Comparison of ENCODE assay signal across 1 cellular context in the genomic region with DNA sequence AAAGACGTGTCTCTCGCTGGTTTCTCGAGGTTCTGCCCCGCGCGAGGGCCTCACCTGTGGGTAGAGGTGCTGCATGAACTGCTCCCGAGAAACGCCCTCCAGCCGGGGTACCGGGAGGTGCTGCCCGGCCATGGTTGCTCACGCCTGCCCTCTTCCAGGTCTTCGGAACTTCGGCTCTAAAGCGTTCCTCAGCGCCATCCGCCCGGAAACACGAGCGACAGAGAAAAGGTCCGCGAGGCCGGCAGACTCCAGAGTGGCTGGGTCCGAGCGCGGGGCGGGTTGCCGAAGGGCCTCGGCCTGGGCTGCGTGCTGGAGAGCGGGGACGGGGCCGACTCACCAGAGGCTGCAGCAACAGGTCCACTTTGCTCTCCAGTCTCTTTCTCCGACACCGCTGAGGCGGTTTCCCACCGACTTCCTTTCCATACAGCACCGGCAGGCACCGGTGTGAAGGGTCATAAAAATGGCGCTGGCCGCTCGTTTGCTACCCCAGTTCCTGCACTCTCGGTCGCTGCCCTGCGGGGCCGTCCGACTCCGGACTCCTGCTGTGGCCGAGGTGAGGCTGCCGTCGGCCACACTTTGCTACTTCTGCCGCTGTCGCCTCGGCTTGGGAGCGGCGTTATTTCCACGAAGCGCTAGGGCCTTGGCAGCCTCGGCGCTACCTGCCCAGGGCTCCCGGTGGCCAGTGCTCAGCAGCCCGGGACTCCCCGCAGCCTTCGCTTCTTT.
TF ChIP-seq lines count a peak whose summit lies in the region.

A gene with protein sequence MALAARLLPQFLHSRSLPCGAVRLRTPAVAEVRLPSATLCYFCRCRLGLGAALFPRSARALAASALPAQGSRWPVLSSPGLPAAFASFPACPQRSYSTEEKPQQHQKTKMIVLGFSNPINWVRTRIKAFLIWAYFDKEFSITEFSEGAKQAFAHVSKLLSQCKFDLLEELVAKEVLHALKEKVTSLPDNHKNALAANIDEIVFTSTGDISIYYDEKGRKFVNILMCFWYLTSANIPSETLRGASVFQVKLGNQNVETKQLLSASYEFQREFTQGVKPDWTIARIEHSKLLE (plus strand): TSS at position 244 of the 723 bp plus-strand sequence. CDS start 217 bp downstream, at position 461.
A gene with protein sequence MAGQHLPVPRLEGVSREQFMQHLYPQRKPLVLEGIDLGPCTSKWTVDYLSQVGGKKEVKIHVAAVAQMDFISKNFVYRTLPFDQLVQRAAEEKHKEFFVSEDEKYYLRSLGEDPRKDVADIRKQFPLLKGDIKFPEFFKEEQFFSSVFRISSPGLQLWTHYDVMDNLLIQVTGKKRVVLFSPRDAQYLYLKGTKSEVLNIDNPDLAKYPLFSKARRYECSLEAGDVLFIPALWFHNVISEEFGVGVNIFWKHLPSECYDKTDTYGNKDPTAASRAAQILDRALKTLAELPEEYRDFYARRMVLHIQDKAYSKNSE (minus strand): TSS at position 153 of the 723 bp plus-strand sequence. CDS start 21 bp downstream, at position 132.

TF ChIP-seq in K562, 482 proteins besides CTCF, POLR2A, EP300 and RAD21 (continued from another document and continues in another):
- TF ChIP-seq, protein P1, sequence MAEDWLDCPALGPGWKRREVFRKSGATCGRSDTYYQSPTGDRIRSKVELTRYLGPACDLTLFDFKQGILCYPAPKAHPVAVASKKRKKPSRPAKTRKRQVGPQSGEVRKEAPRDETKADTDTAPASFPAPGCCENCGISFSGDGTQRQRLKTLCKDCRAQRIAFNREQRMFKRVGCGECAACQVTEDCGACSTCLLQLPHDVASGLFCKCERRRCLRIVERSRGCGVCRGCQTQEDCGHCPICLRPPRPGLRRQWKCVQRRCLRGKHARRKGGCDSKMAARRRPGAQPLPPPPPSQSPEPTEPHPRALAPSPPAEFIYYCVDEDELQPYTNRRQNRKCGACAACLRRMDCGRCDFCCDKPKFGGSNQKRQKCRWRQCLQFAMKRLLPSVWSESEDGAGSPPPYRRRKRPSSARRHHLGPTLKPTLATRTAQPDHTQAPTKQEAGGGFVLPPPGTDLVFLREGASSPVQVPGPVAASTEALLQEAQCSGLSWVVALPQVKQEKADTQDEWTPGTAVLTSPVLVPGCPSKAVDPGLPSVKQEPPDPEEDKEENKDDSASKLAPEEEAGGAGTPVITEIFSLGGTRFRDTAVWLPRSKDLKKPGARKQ (CRISPR knock-in tag; IDR thresholded peaks at IDR 0.05), result no peak
- no peak for TF ChIP-seq ETV6 (IDR thresholded peaks at IDR 0.05; ENCODE audit: borderline replicate concordance in 1 of 2, low read depth in 2 of 2, low read length in 1 of 2)
- no peak for TF ChIP-seq ETV6 (CRISPR knock-in tag; IDR thresholded peaks at IDR 0.05; ENCODE audit: borderline replicate concordance)
- peak; percentile 95 for TF ChIP-seq GABPA (tag; conservative IDR thresholded peaks at IDR 0.05; ENCODE audit: low read depth)
- TF ChIP-seq, protein P2, sequence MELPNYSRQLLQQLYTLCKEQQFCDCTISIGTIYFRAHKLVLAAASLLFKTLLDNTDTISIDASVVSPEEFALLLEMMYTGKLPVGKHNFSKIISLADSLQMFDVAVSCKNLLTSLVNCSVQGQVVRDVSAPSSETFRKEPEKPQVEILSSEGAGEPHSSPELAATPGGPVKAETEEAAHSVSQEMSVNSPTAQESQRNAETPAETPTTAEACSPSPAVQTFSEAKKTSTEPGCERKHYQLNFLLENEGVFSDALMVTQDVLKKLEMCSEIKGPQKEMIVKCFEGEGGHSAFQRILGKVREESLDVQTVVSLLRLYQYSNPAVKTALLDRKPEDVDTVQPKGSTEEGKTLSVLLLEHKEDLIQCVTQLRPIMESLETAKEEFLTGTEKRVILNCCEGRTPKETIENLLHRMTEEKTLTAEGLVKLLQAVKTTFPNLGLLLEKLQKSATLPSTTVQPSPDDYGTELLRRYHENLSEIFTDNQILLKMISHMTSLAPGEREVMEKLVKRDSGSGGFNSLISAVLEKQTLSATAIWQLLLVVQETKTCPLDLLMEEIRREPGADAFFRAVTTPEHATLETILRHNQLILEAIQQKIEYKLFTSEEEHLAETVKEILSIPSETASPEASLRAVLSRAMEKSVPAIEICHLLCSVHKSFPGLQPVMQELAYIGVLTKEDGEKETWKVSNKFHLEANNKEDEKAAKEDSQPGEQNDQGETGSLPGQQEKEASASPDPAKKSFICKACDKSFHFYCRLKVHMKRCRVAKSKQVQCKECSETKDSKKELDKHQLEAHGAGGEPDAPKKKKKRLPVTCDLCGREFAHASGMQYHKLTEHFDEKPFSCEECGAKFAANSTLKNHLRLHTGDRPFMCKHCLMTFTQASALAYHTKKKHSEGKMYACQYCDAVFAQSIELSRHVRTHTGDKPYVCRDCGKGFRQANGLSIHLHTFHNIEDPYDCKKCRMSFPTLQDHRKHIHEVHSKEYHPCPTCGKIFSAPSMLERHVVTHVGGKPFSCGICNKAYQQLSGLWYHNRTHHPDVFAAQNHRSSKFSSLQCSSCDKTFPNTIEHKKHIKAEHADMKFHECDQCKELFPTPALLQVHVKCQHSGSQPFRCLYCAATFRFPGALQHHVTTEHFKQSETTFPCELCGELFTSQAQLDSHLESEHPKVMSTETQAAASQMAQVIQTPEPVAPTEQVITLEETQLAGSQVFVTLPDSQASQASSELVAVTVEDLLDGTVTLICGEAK (IDR thresholded peaks at IDR 0.05), result peak; percentile 98
- TF ChIP-seq, protein P2 (CRISPR knock-in tag; IDR thresholded peaks at IDR 0.05), result no peak
- no peak for TF ChIP-seq TEAD4 (IDR thresholded peaks at IDR 0.05; ENCODE audit: low read length)
- no peak for TF ChIP-seq TEAD4 (CRISPR knock-in tag; IDR thresholded peaks at IDR 0.05; ENCODE audit: borderline replicate concordance)
- TF ChIP-seq, protein P3, sequence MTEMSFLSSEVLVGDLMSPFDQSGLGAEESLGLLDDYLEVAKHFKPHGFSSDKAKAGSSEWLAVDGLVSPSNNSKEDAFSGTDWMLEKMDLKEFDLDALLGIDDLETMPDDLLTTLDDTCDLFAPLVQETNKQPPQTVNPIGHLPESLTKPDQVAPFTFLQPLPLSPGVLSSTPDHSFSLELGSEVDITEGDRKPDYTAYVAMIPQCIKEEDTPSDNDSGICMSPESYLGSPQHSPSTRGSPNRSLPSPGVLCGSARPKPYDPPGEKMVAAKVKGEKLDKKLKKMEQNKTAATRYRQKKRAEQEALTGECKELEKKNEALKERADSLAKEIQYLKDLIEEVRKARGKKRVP (CRISPR knock-in tag; IDR thresholded peaks at IDR 0.05), result no peak
- TF ChIP-seq MIER1 (IDR thresholded peaks at IDR 0.05; ENCODE audit: low read depth), result no peak; the same call in 1 of the 2 replicates
- TF ChIP-seq, protein P4, sequence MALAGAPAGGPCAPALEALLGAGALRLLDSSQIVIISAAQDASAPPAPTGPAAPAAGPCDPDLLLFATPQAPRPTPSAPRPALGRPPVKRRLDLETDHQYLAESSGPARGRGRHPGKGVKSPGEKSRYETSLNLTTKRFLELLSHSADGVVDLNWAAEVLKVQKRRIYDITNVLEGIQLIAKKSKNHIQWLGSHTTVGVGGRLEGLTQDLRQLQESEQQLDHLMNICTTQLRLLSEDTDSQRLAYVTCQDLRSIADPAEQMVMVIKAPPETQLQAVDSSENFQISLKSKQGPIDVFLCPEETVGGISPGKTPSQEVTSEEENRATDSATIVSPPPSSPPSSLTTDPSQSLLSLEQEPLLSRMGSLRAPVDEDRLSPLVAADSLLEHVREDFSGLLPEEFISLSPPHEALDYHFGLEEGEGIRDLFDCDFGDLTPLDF (CRISPR knock-in tag; IDR thresholded peaks at IDR 0.05), result peak; percentile 69; the same call in 1 of the 2 replicates
- TF ChIP-seq RFX5 (IDR thresholded peaks at IDR 0.05; ENCODE audit: low read depth, low read length), result no peak
- peak; percentile 51; the same call in 1 of the 2 replicates for TF ChIP-seq CC2D1A (IDR thresholded peaks at IDR 0.05)
- TF ChIP-seq MXI1 (IDR thresholded peaks at IDR 0.05; ENCODE audit: low read depth, low read length), result no peak
- peak; percentile 27; the same call in 1 of the 2 replicates for TF ChIP-seq SOX6 (IDR thresholded peaks at IDR 0.05)
- no peak for TF ChIP-seq ZNF134 (CRISPR knock-in tag; conservative IDR thresholded peaks at IDR 0.05)
- peak; percentile 65 for TF ChIP-seq MTA2 (IDR thresholded peaks at IDR 0.05; ENCODE audit: low read depth)
- no peak for TF ChIP-seq ETV5 (CRISPR knock-in tag; IDR thresholded peaks at IDR 0.05; ENCODE audit: low read depth)
- TF ChIP-seq, protein P5, sequence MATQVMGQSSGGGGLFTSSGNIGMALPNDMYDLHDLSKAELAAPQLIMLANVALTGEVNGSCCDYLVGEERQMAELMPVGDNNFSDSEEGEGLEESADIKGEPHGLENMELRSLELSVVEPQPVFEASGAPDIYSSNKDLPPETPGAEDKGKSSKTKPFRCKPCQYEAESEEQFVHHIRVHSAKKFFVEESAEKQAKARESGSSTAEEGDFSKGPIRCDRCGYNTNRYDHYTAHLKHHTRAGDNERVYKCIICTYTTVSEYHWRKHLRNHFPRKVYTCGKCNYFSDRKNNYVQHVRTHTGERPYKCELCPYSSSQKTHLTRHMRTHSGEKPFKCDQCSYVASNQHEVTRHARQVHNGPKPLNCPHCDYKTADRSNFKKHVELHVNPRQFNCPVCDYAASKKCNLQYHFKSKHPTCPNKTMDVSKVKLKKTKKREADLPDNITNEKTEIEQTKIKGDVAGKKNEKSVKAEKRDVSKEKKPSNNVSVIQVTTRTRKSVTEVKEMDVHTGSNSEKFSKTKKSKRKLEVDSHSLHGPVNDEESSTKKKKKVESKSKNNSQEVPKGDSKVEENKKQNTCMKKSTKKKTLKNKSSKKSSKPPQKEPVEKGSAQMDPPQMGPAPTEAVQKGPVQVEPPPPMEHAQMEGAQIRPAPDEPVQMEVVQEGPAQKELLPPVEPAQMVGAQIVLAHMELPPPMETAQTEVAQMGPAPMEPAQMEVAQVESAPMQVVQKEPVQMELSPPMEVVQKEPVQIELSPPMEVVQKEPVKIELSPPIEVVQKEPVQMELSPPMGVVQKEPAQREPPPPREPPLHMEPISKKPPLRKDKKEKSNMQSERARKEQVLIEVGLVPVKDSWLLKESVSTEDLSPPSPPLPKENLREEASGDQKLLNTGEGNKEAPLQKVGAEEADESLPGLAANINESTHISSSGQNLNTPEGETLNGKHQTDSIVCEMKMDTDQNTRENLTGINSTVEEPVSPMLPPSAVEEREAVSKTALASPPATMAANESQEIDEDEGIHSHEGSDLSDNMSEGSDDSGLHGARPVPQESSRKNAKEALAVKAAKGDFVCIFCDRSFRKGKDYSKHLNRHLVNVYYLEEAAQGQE (CRISPR knock-in tag; IDR thresholded peaks at IDR 0.05; ENCODE audit: low read depth), result 0 out of 2 replicates have a peak, but pooled peaks have one; percentile 60
- peak; percentile 80; the same call in 1 of the 2 replicates for TF ChIP-seq PHF8 (IDR thresholded peaks at IDR 0.05; ENCODE audit: borderline replicate concordance, low read length)
- TF ChIP-seq NFYB (IDR thresholded peaks at IDR 0.05; ENCODE audit: extremely low read depth, insufficient read length), result no peak
- TF ChIP-seq TCFL5 (CRISPR knock-in tag; conservative IDR thresholded peaks at IDR 0.05), result no peak
- no peak for TF ChIP-seq ZNF780A (CRISPR knock-in tag; IDR thresholded peaks at IDR 0.05)
- TF ChIP-seq, protein P6, sequence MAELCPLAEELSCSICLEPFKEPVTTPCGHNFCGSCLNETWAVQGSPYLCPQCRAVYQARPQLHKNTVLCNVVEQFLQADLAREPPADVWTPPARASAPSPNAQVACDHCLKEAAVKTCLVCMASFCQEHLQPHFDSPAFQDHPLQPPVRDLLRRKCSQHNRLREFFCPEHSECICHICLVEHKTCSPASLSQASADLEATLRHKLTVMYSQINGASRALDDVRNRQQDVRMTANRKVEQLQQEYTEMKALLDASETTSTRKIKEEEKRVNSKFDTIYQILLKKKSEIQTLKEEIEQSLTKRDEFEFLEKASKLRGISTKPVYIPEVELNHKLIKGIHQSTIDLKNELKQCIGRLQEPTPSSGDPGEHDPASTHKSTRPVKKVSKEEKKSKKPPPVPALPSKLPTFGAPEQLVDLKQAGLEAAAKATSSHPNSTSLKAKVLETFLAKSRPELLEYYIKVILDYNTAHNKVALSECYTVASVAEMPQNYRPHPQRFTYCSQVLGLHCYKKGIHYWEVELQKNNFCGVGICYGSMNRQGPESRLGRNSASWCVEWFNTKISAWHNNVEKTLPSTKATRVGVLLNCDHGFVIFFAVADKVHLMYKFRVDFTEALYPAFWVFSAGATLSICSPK (IDR thresholded peaks at IDR 0.05; ENCODE audit: borderline replicate concordance), result no peak
